29 cellular contexts compared by ENCODE assay signal in the genomic region with DNA sequence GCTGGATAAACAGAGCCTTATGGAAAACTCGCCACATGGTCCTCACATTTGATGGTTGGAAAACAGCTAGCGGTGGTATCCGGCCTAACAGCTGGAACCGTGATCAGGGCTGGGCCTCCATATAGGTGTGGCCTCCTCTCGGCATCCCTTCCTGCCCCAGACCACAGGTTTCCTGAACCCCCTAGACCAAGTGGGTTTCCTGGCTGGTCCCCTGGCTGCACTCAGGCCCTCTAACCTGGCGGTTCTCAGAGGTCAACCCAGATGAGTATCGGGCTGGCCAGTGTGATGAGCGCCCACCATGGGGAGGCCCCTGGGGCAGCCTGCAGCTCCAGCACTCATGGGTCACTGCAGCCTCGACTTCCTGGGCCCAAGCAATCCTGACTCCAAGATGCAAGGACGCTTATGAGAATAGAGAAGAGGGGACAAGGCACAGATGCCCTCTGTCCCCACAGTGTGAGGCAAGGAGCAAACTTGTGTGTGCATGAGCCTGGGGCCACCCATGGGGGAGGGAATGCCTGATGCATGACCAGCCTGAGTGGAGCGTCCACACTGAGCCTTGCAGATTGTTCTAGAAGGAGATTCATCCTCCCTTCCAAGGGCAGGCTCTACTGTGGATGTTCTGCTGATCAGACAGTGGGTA. TPM values are rescaled to one million over a fixed set of nuclear protein-coding genes. Genes with fewer than 3 reads are reported as not detected.
DNase-seq lines count a peak whose midpoint lies in the region; ATAC-seq, FAIRE-seq and TF ChIP-seq lines count a peak whose summit lies in the region.
"Had no signal": no experiment of that assay in that cellular context is flagged by ENCODE, and none has a peak within 500 bp of the region (broad histone marks: within the 10 kb centered on the region; RNA-seq: fewer than 3 reads in every experiment).

No MANE protein-coding gene starts in this region.

- H3K9me3 Mint-ChIP-seq in activated T-cell treated with anti-CD3 and anti-CD28 coated beads, Interleukin-2, amount 50 U/mL, for 4 hours: no peaks in the 10 kb centered on the region
- H3K9me3 Mint-ChIP-seq: activated B cell treated with CpG ODN at 0.5 μM for 24 hours; activated CD4-positive, alpha-beta memory T cell treated with anti-CD3 and anti-CD28 coated beads for 36 hours; activated naive CD4-positive, alpha-beta T cell treated with anti-CD3 and anti-CD28 coated beads for 36 hours; IgD-negative memory B cell; stimulated activated effector memory CD8-positive, alpha-beta T cell treated with anti-CD3 and anti-CD28 coated beads, Interleukin-12 subunit alpha, Interleukin-12 subunit beta, amount 100 ng/mL, for 72 hours had no signal

- no peaks in the 10 kb centered on the region for H3K36me3 Mint-ChIP-seq in activated T-cell treated with anti-CD3 and anti-CD28 coated beads, Interleukin-2, amount 50 U/mL, for 4 hours (ENCODE audit: insufficient read depth)
- H3K36me3 Mint-ChIP-seq: activated CD4-positive, alpha-beta memory T cell treated with anti-CD3 and anti-CD28 coated beads for 36 hours; IgD-negative memory B cell; stimulated activated effector memory CD8-positive, alpha-beta T cell treated with anti-CD3 and anti-CD28 coated beads, Interleukin-12 subunit alpha, Interleukin-12 subunit beta, amount 100 ng/mL, for 72 hours had no signal

- H3K27me3 ChIP-seq in bronchial epithelial cell (ENCODE audit: control insufficient read depth, insufficient read depth, low read length): no peaks in the 10 kb centered on the region
- peaks cover 4 to 38% of the 10 kb centered on the region in 2 experiments; a peak in 4 of 5 replicates for H3K27me3 ChIP-seq in HepG2 (ENCODE audit: control insufficient read depth in 1 of 2, insufficient read depth in 2 of 2, low read length in 2 of 2)
- no peaks in the 10 kb centered on the region for H3K27me3 ChIP-seq in psoas muscle (ENCODE audit: insufficient read depth in 3 of 3, low read length in 2 of 3)
- H3K27me3 ChIP-seq: testis had no signal

- peak overlapping the region; percentile 25 for H3K27ac ChIP-seq in RWPE1
- H3K27ac ChIP-seq in HepG2 (ENCODE audit: extremely low read length, insufficient read depth, low read length): no peak overlapping the region
- peak overlapping the region; percentile 37 for H3K27ac ChIP-seq in psoas muscle
- H3K27ac ChIP-seq: testis had no signal

- H3K9ac ChIP-seq in HepG2 (ENCODE audit: insufficient read depth, low read depth, low read length): no peak overlapping the region

- DNase-seq in RWPE1 (ENCODE audit: low spot score) (no peak), bronchial epithelial cell (ENCODE audit: low read depth) (no peak), HepG2 (ENCODE audit: low spot score) (no peak), psoas muscle (no peak), NCI-H2107 treated with DMSO at 0.1 percent for 48 hours (lab: John Stamatoyannopoulos, UW; ENCODE audit: unreplicated experiment) (no peak), COLO829 (ENCODE audit: low spot score) (no peak), RPMI8226 (no peak)
- DNase-seq in activated T-cell treated with anti-CD3 and anti-CD28 coated beads, Interleukin-2, amount 50 U/mL, for 4 hours: no peak
- DNase-seq: activated B cell treated with CpG ODN at 0.5 μM for 24 hours; activated CD4-positive, alpha-beta memory T cell treated with anti-CD3 and anti-CD28 coated beads for 36 hours; activated naive CD4-positive, alpha-beta T cell treated with anti-CD3 and anti-CD28 coated beads for 36 hours; activated T-cell treated with anti-CD3 and anti-CD28 coated beads for 4 hours; cerebellar nuclear complex; effector CD4-positive, alpha-beta T cell; foreskin melanocyte; hypothalamus; mammary epithelial cell; occipital lobe; stimulated activated CD4-positive, alpha-beta T cell treated with anti-CD3 and anti-CD28 coated beads, Interleukin-1b, Interleukin-23, amount 100 ng/mL, for 48 hours; testis had no signal

- peak; percentile 18 for FAIRE-seq in bronchial epithelial cell (lab: Jason Lieb, UNC)
- FAIRE-seq in HepG2 (lab: Jason Lieb, UNC): no peak
- FAIRE-seq: RCC 7860 had no signal

- ATAC-seq in HepG2: peak; percentile 14; the same call in 1 of the 3 replicates
- ATAC-seq in psoas muscle: no peak
- no peak for ATAC-seq in activated T-cell treated with anti-CD3 and anti-CD28 coated beads, Interleukin-2, amount 50 U/mL, for 4 hours
- ATAC-seq: SK-N-SH treated with all-trans-retinoic acid at 6 μM for 48 hours; stimulated activated effector memory CD8-positive, alpha-beta T cell treated with anti-CD3 and anti-CD28 coated beads, Interleukin-12 subunit alpha, Interleukin-12 subunit beta, amount 100 ng/mL, for 72 hours had no signal

- H3K4me3 ChIP-seq in bronchial epithelial cell (ENCODE audit: low read depth, low read length): no peak overlapping the region
- no peak overlapping the region for H3K4me3 ChIP-seq in HepG2 (replicated peaks in 1 of 3; ENCODE audit: insufficient read depth in 1 of 3, low read depth in 2 of 3, low read length in 3 of 3)
- no peak overlapping the region for H3K4me3 ChIP-seq in psoas muscle
- H3K4me3 ChIP-seq: HAP-1, testis had no signal

- intact Hi-C loops in HepG2 (cut with micrococcal nuclease; ENCODE audit: unreplicated experiment): no loop called here
- intact Hi-C loops in psoas muscle (cut with DNase I): no loop called here

- POLR2A ChIA-PET in RWPE1 (lab: Yijun Ruan, JAX; ENCODE audit: low non-redundant PET): no interaction called here
- POLR2A ChIA-PET in HepG2 (lab: Yijun Ruan, JAX): interaction anchor here (1.5 kb wide), 1 partner anchor 17 kb away, joined by 4 read pairs; no protein-coding TSS in a partner anchor

- H3K4me1 ChIP-seq in HepG2 (ENCODE audit: insufficient read depth, low read length) (peaks cover 66% of the 10 kb centered on the region), psoas muscle (peaks cover 12% of the 10 kb centered on the region)

- no peaks in the 10 kb centered on the region for H4K20me1 ChIP-seq in HepG2 (ENCODE audit: insufficient read depth, low read length)

- H3K79me2 ChIP-seq in HepG2 (ENCODE audit: insufficient read depth, low read length): no peaks in the 10 kb centered on the region

- no peak for TF ChIP-seq RAD21 in HepG2 (CRISPR knock-in tag; IDR thresholded peaks at IDR 0.05)

- H3K9me3 ChIP-seq in HepG2 (ENCODE audit: low read length) (no peaks in the 10 kb centered on the region), psoas muscle (no peaks in the 10 kb centered on the region)
- H3K9me3 ChIP-seq: HAP-1, testis had no signal

- no peak overlapping the region for H3K4me3 Mint-ChIP-seq in activated T-cell treated with anti-CD3 and anti-CD28 coated beads, Interleukin-2, amount 50 U/mL, for 4 hours
- H3K4me3 Mint-ChIP-seq: activated B cell treated with CpG ODN at 0.5 μM for 24 hours; activated CD4-positive, alpha-beta memory T cell treated with anti-CD3 and anti-CD28 coated beads for 36 hours; activated naive CD4-positive, alpha-beta T cell treated with anti-CD3 and anti-CD28 coated beads for 36 hours; stimulated activated effector memory CD8-positive, alpha-beta T cell treated with anti-CD3 and anti-CD28 coated beads, Interleukin-12 subunit alpha, Interleukin-12 subunit beta, amount 100 ng/mL, for 72 hours had no signal

- in situ Hi-C loops in HepG2 (cut with HindIII; ENCODE audit: extremely low pct_ligation_motif_present, low pct_unique_long_range_greater_than_20kb): no loop called here

- TF ChIP-seq CTCF in RWPE1 (conservative IDR thresholded peaks at IDR 0.05; ENCODE audit: low read depth) (no peak), bronchial epithelial cell (IDR thresholded peaks at IDR 0.05; ENCODE audit: insufficient read depth, low read length, severe bottlenecking) (no peak), HepG2 (CRISPR knock-in tag; IDR thresholded peaks at IDR 0.05) (no peak), psoas muscle (IDR thresholded peaks at IDR 0.05) (no peak)

- WGBS in HepG2 (ENCODE audit: low lambda C conversion rate): 10% methylated on average over 5 of the region's 11 CpGs
- WGBS in psoas muscle, 3 donors: 74 to 79% (median 75%) methylated on average over 11 of the region's 11 CpGs

- CTCF ChIA-PET in RWPE1 (lab: Yijun Ruan, JAX) (interaction anchor here (0.7 kb wide), 1 partner anchor 436 kb away, joined by 5 read pairs; no protein-coding TSS in a partner anchor), HepG2 (lab: Yijun Ruan, JAX; ENCODE audit: low intra/inter-chr PET ratio, low total read pairs) (no interaction called here)

- peaks cover 25% of the 10 kb centered on the region for H3K27me3 Mint-ChIP-seq in activated T-cell treated with anti-CD3 and anti-CD28 coated beads, Interleukin-2, amount 50 U/mL, for 4 hours (ENCODE audit: low read depth)

- H3K36me3 ChIP-seq in bronchial epithelial cell (ENCODE audit: control insufficient read depth, insufficient read depth, low read length) (no peaks in the 10 kb centered on the region), HepG2 (replicated peaks in 1 of 2; ENCODE audit: control insufficient read depth in 1 of 2, insufficient read depth in 2 of 2, low read length in 2 of 2) (no peaks in the 10 kb centered on the region), psoas muscle (ENCODE audit: insufficient read depth in 1 of 2, low read depth in 1 of 2) (no peaks in the 10 kb centered on the region)
- H3K36me3 ChIP-seq: HAP-1 had no signal

- no peak overlapping the region for H3K4me2 ChIP-seq in HepG2 (ENCODE audit: low read depth, low read length)

- no peak overlapping the region for H2AFZ ChIP-seq in HepG2 (ENCODE audit: low read length)

- peaks cover 13% of the 10 kb centered on the region for H3K4me1 Mint-ChIP-seq in activated T-cell treated with anti-CD3 and anti-CD28 coated beads, Interleukin-2, amount 50 U/mL, for 4 hours (ENCODE audit: low read depth)
- H3K4me1 Mint-ChIP-seq: stimulated activated effector memory CD8-positive, alpha-beta T cell treated with anti-CD3 and anti-CD28 coated beads, Interleukin-12 subunit alpha, Interleukin-12 subunit beta, amount 100 ng/mL, for 72 hours had no signal

- TF ChIP-seq POLR2A in HepG2 (IDR thresholded peaks at IDR 0.05; ENCODE audit: insufficient read depth in 1 of 2, low read depth in 2 of 2, low read length in 2 of 2): no peak

- BruUV-seq in HepG2 (replicated peaks; lab: Mats Ljungman, UMichigan): no TSS peak

- TF ChIP-seq EP300 in HepG2 (IDR thresholded peaks at IDR 0.05; ENCODE audit: low read depth in 2 of 2, low read length in 2 of 2) (no peak), HepG2 (CRISPR knock-in tag; IDR thresholded peaks at IDR 0.05; ENCODE audit: borderline replicate concordance) (no peak)

RNA-seq across cellular contexts. Expression of a gene that starts 53.4 kb away (rescaled TPM):
- total RNA-seq in bronchial epithelial cell (18.2 and 23.9 TPM in 2 replicates), HepG2 (2016; rRNA removed; fragmentation: Illumina TruSeq; extraction: Trizol) (0.09 and 0.24 TPM in 2 replicates), psoas muscle (not detected)
- total RNA-seq in HepG2 (2016; cell fraction: cytosol; rRNA removed; fragmentation: Illumina TruSeq; extraction: Trizol; ENCODE audit: low read depth): 0.09 TPM in 1 of 2 replicates, not detected in the other
- total RNA-seq in HepG2 (2016; cell fraction: insoluble cytoplasmic fraction; rRNA removed; fragmentation: Illumina TruSeq; extraction: Trizol): 0.06 and 0.33 TPM in 2 replicates
- 0.10 and 0.12 TPM in 2 replicates for total RNA-seq in HepG2 (2016; cell fraction: membrane; rRNA removed; fragmentation: Illumina TruSeq; extraction: Trizol)
- total RNA-seq in HepG2 (2016; cell fraction: nucleus; rRNA removed; fragmentation: Illumina TruSeq; extraction: Trizol): not detected in 2 replicates
- polyA plus RNA-seq in HepG2 (2011; rRNA removed) (0.04 TPM in 1 of 2 replicates, not detected in the other), psoas muscle (under 1 TPM in 1 of 3 donors, not detected in 2; 0.05 TPM)
- 0.08 and 0.17 TPM in 2 replicates for polyA plus RNA-seq in HepG2 (2011; cell fraction: cytosol; rRNA removed)
- 0.05 and 0.08 TPM in 2 replicates for polyA plus RNA-seq in HepG2 (2011; cell fraction: nucleus; rRNA removed)
- 0.08 TPM in 1 of 2 replicates, not detected in the other for polyA plus RNA-seq in HepG2 (2012)
- 0.07 and 0.10 TPM in 2 replicates for polyA plus RNA-seq in HepG2 (2016; cell fraction: cytosol; fragmentation: Illumina TruSeq; extraction: Trizol; ENCODE audit: low read depth)
- 0.27 and 0.40 TPM in 2 replicates for polyA plus RNA-seq in HepG2 (2016; cell fraction: insoluble cytoplasmic fraction; fragmentation: Illumina TruSeq; extraction: Trizol; ENCODE audit: low read depth)
- polyA plus RNA-seq in HepG2 (2016; cell fraction: membrane; fragmentation: Illumina TruSeq; extraction: Trizol; ENCODE audit: low read depth): 0.12 and 0.22 TPM in 2 replicates
- polyA plus RNA-seq in HepG2 (2016; cell fraction: nucleus; fragmentation: Illumina TruSeq; extraction: Trizol; ENCODE audit: insufficient read depth, low read depth): 0.25 and 0.30 TPM in 2 replicates
- 0.30 and 2.8 TPM in 2 replicates for polyA minus RNA-seq in HepG2 (2011; rRNA and poly(A)+ RNA removed; ENCODE audit: low replicate concordance)
- 0.20 TPM in 1 of 2 replicates, not detected in the other for polyA minus RNA-seq in HepG2 (2011; cell fraction: cytosol; rRNA and poly(A)+ RNA removed)
- polyA minus RNA-seq in HepG2 (2011; cell fraction: nucleus; rRNA and poly(A)+ RNA removed): not detected in 2 replicates
- under 1 TPM in 1 of 3 donors, not detected in 2; 0.05 TPM for total RNA-seq in activated T-cell treated with anti-CD3 and anti-CD28 coated beads, Interleukin-2, amount 50 U/mL, for 4 hours
- total RNA-seq: activated B cell treated with CpG ODN at 0.5 μM for 24 hours; activated CD4-positive, alpha-beta memory T cell treated with anti-CD3 and anti-CD28 coated beads for 36 hours; activated naive CD4-positive, alpha-beta T cell treated with anti-CD3 and anti-CD28 coated beads for 36 hours; aorta; NCI-H460; skeletal muscle tissue; T-helper 2 cell treated with Interferon-gamma antibody and Interleukin-4, amounts not matched to agents 100 ng/mL and 5 ng/mL, for 36 hours had no signal
- polyA plus RNA-seq: aorta, IgD-negative memory B cell had no signal

Comparison
In these comparisons a context has a peak if more than half of its experiments do, and no peak if none do; other contexts are left out.
1. RNA of a gene that starts 53.4 kb away (total RNA-seq): 18.2 to 23.9 TPM in bronchial epithelial cell; 0.06 to 0.33 TPM in HepG2, 0.05 TPM in activated T-cell treated with anti-CD3 and anti-CD28 coated beads, Interleukin-2, amount 50 U/mL, for 4 hours and not detected in psoas muscle; every median in the first group is over 10 times any median in the second.